ENCODE assay signal across 8 cellular contexts in genomic region chr5:6583049-6583880, GRCh38. TPM values are rescaled to one million over a fixed set of nuclear protein-coding genes. Genes with fewer than 3 reads are reported as not detected.
A peak's percentile ranks its signal among the peaks of the same experiment; 100 is the strongest.
DNase-seq lines count a peak whose midpoint lies in the region; ATAC-seq and TF ChIP-seq lines count a peak whose summit lies in the region.

No MANE protein-coding gene starts in this region.

- no peaks in the 10 kb centered on the region for H3K9me3 Mint-ChIP-seq in activated CD8-positive, alpha-beta T cell treated with anti-CD3 and anti-CD28 coated beads for 36 hours

- peaks cover 39% of the 10 kb centered on the region for H3K27me3 Mint-ChIP-seq in activated CD8-positive, alpha-beta T cell treated with anti-CD3 and anti-CD28 coated beads for 36 hours

- WGBS in heart left ventricle, 4 donors, result 5 to 11% (median 7%) methylated on average over 36 to 85 of the region's 85 CpGs
- 5 to 14% (median 10%) methylated on average over 31 to 84 of the region's 85 CpGs for WGBS in psoas muscle, 3 donors

- no peak for TF ChIP-seq POLR2A in heart left ventricle (IDR thresholded peaks at IDR 0.05)

- H3K4me1 ChIP-seq in heart left ventricle (peaks cover 0 to 15% (median 2%) of the 10 kb centered on the region in 12 donors), psoas muscle (no peaks in the 10 kb centered on the region)

- TF ChIP-seq CTCF in activated CD8-positive, alpha-beta T cell treated with anti-CD3 and anti-CD28 coated beads for 36 hours (IDR thresholded peaks at IDR 0.05), result peak; percentile 28
- TF ChIP-seq CTCF in heart left ventricle (IDR thresholded peaks at IDR 0.05) (peak in 11 of 12 donors; percentile 17 to 65 (median 42)), psoas muscle (IDR thresholded peaks at IDR 0.05) (peak; percentile 45)

- H3K27ac Mint-ChIP-seq in activated CD8-positive, alpha-beta T cell treated with anti-CD3 and anti-CD28 coated beads for 36 hours, result no peak overlapping the region

- POLR2A ChIA-PET in activated CD8-positive, alpha-beta T cell treated with anti-CD3 and anti-CD28 coated beads for 36 hours (lab: Charles Lee), result no interaction called here

- H3K9me3 ChIP-seq in heart left ventricle, result peaks cover 0 to 6% (median 0%) of the 10 kb centered on the region in 12 donors
- no peaks in the 10 kb centered on the region for H3K9me3 ChIP-seq in psoas muscle

- H3K27me3 ChIP-seq in heart left ventricle (peaks cover 0 to 30% (median 0%) of the 10 kb centered on the region in 9 donors), psoas muscle (ENCODE audit: insufficient read depth in 3 of 3, low read length in 2 of 3) (peaks cover 0 to 9% (median 0%) of the 10 kb centered on the region in 3 donors)

- peak overlapping the region in 1 of 12 donors; percentile 2 for H3K27ac ChIP-seq in heart left ventricle
- H3K27ac ChIP-seq in psoas muscle, result no peak overlapping the region

- DNase-seq in COLO668 (lab: John Stamatoyannopoulos, UW; ENCODE audit: unreplicated experiment), result peak; percentile 84
- DNase-seq in activated CD8-positive, alpha-beta T cell treated with anti-CD3 and anti-CD28 coated beads for 36 hours, result peak; percentile 20
- peak in 4 of 5 donors; percentile 39 to 67 (median 53) for DNase-seq in heart left ventricle
- DNase-seq in psoas muscle, result peak; percentile 36 to 67
- DNase-seq in SHP77 treated with DMSO at 0.1 percent for 48 hours (lab: John Stamatoyannopoulos, UW), result no peak

- ATAC-seq in GM19438 (IDR thresholded peaks at IDR 0.05; ENCODE audit: low read depth, unreplicated experiment) (peak; percentile 54), heart left ventricle (peak; percentile 48 to 96 (median 84)), psoas muscle (peak; percentile 78 to 94 (median 88)), HG03457 (IDR thresholded peaks at IDR 0.05; ENCODE audit: unreplicated experiment) (no peak), HG02870 (IDR thresholded peaks at IDR 0.05; ENCODE audit: unreplicated experiment) (no peak)
- ATAC-seq in activated CD8-positive, alpha-beta T cell treated with anti-CD3 and anti-CD28 coated beads for 36 hours, result peak; percentile 82

- H3K36me3 ChIP-seq in heart left ventricle (no peaks in the 10 kb centered on the region), psoas muscle (ENCODE audit: insufficient read depth in 1 of 2, low read depth in 1 of 2) (no peaks in the 10 kb centered on the region)

- H3K4me3 ChIP-seq in heart left ventricle (peak overlapping the region in 11 of 12 donors; percentile 30 to 61 (median 48)), psoas muscle (peak overlapping the region; percentile 65)

- peaks cover 3% of the 10 kb centered on the region for H3K4me1 Mint-ChIP-seq in activated CD8-positive, alpha-beta T cell treated with anti-CD3 and anti-CD28 coated beads for 36 hours (ENCODE audit: low read depth)

- H3K36me3 Mint-ChIP-seq in activated CD8-positive, alpha-beta T cell treated with anti-CD3 and anti-CD28 coated beads for 36 hours (ENCODE audit: low read depth), result no peaks in the 10 kb centered on the region

- intact Hi-C loops in activated CD8-positive, alpha-beta T cell treated with anti-CD3 and anti-CD28 coated beads for 36 hours (cut with micrococcal nuclease), result no loop called here
- intact Hi-C loops in heart left ventricle (cut with DNase I) (loop anchor here in 4 of 10 donors (5.0 to 10.0 kb wide), 4 partner anchors 208 to 1091 kb away; partner anchors contain the start of gene MED10 (in 1 of the 4)), psoas muscle (cut with DNase I) (loop anchor here in 1 of 2 donors (5.0 kb wide), 1 partner anchor 1091 kb away; no protein-coding TSS in a partner anchor)

- no peak overlapping the region for H3K4me3 Mint-ChIP-seq in activated CD8-positive, alpha-beta T cell treated with anti-CD3 and anti-CD28 coated beads for 36 hours

- CTCF ChIA-PET in activated CD8-positive, alpha-beta T cell treated with anti-CD3 and anti-CD28 coated beads for 36 hours (lab: Charles Lee), result no interaction called here

RNA-seq across cellular contexts. Expression of gene NSUN2, which starts 49.6 kb away (rescaled TPM):
- total RNA-seq in activated CD8-positive, alpha-beta T cell treated with anti-CD3 and anti-CD28 coated beads for 36 hours, result 100 to 1,000 TPM; 110 to 111 TPM
- total RNA-seq in heart left ventricle (10 to 100 TPM; 25.1 to 42.6 (median 34.0) TPM), psoas muscle (10 to 100 TPM; 30.6 to 53.9 (median 50.6) TPM)
- polyA plus RNA-seq in heart left ventricle (10 to 100 TPM; 21.9 to 42.7 TPM), psoas muscle (10 to 100 TPM; 36.4 to 80.9 (median 56.2) TPM)

RNA-seq across cellular contexts. Expression of gene SRD5A1, which starts 50.0 kb away (rescaled TPM):
- 10 to 100 TPM; 10.6 to 12.4 TPM for total RNA-seq in activated CD8-positive, alpha-beta T cell treated with anti-CD3 and anti-CD28 coated beads for 36 hours
- 1 to 10 TPM; 2.3 to 6.7 (median 4.0) TPM for total RNA-seq in heart left ventricle
- polyA plus RNA-seq in heart left ventricle, result 1 to 10 TPM in 1 of 2 donors, under 1 TPM in 1; 0.80 to 3.1 TPM
- total RNA-seq in psoas muscle, result 1 to 10 TPM; 1.1 to 2.4 (median 1.5) TPM
- polyA plus RNA-seq in psoas muscle, result 1 to 10 TPM; 1.4 to 2.4 (median 2.1) TPM

Comparison
In these comparisons a context has a peak if more than half of its experiments do, and no peak if none do; other contexts are left out.
1. ATAC-seq: peak in GM19438 (single experiment), activated CD8-positive, alpha-beta T cell treated with anti-CD3 and anti-CD28 coated beads for 36 hours (single experiment), heart left ventricle (4 of 4) and psoas muscle (4 of 4); none in HG03457 (single experiment) and HG02870 (single experiment).
2. Peak in every context shown above with its lines, with median percentiles within 50 percentile points of each other: CTCF ChIP-seq.